ENCODE assay signal across 8 cellular contexts in genomic region chr17:37642706-37643105, GRCh38. TPM values are rescaled to one million over a fixed set of nuclear protein-coding genes. Genes with fewer than 3 reads are reported as not detected.
DNase-seq lines count a peak whose midpoint lies in the region; ATAC-seq and TF ChIP-seq lines count a peak whose summit lies in the region.

No MANE protein-coding gene starts in this region.

- peaks cover 38% of the 10 kb centered on the region for H3K36me3 ChIP-seq in lower lobe of right lung
- peaks cover 0 to 24% (median 14%) of the 10 kb centered on the region in 3 donors for H3K36me3 ChIP-seq in tibial artery

- H3K4me1 ChIP-seq in lower lobe of right lung (peaks cover 27% of the 10 kb centered on the region), tibial artery (peaks cover 0 to 43% (median 15%) of the 10 kb centered on the region in 4 donors)

- H3K4me3 ChIP-seq in choroid plexus epithelial cell (ENCODE audit: low read depth, low read length) (peak overlapping the region; percentile 77), lower lobe of right lung (peak overlapping the region; percentile 77), tibial artery (peak overlapping the region; percentile 72 to 84)

- H3K27ac ChIP-seq in lower lobe of right lung (peak overlapping the region; percentile 86), tibial artery (peak overlapping the region; percentile 86 to 87)

- ATAC-seq in lower lobe of right lung (peak; percentile 49 to 56), HG02678 (IDR thresholded peaks at IDR 0.05; ENCODE audit: unreplicated experiment) (no peak)

- H3K9me3 ChIP-seq in lower lobe of right lung (no peaks in the 10 kb centered on the region), tibial artery (no peaks in the 10 kb centered on the region)

- TF ChIP-seq CTCF in choroid plexus epithelial cell (conservative IDR thresholded peaks at IDR 0.05; ENCODE audit: low read depth, low read length), result no peak
- TF ChIP-seq CTCF in lower lobe of right lung (IDR thresholded peaks at IDR 0.05), result no peak
- TF ChIP-seq CTCF in tibial artery (IDR thresholded peaks at IDR 0.05), result no peak

- intact Hi-C loops in lower lobe of right lung (cut with DNase I), result no loop called here
- intact Hi-C loops in tibial artery (cut with DNase I; ENCODE audit: low total_unique reads), result no loop called here

- no peaks in the 10 kb centered on the region for H3K27me3 ChIP-seq in lower lobe of right lung (ENCODE audit: low read depth)
- H3K27me3 ChIP-seq in tibial artery, result peaks cover 0 to under 1% of the 10 kb centered on the region in 2 donors

- DNase-seq in DMS53 (lab: John Stamatoyannopoulos, UW) (peak; percentile 23), DMS53 treated with DMSO at 0.1 percent for 48 hours (lab: John Stamatoyannopoulos, UW; ENCODE audit: unreplicated experiment) (no peak), NCI-H2227 treated with DMSO at 0.1 percent for 48 hours (lab: John Stamatoyannopoulos, UW) (peak; percentile 36), choroid plexus epithelial cell (ENCODE audit: low read depth) (peak; percentile 61), lower lobe of right lung (no peak), tibial artery (no peak), foreskin melanocyte (no peak)

RNA-seq across cellular contexts. Expression of gene DDX52, which starts 0.5 kb away (rescaled TPM):
- total RNA-seq in lower lobe of right lung, result 20.3 TPM

RNA-seq across cellular contexts. Expression of gene SYNRG, which starts 33.5 kb away (rescaled TPM):
- total RNA-seq in lower lobe of right lung, result 39.7 TPM

Comparison
In these comparisons a context has a peak if more than half of its experiments do, and no peak if none do; other contexts are left out.
1. DNase-seq: peak in DMS53 (single experiment), NCI-H2227 treated with DMSO at 0.1 percent for 48 hours (single experiment) and choroid plexus epithelial cell (single experiment); none in DMS53 treated with DMSO at 0.1 percent for 48 hours (single experiment), lower lobe of right lung (single experiment), tibial artery (0 of 2) and foreskin melanocyte (single experiment).
2. Peak in every context shown above with its lines, with median percentiles within 50 percentile points of each other: H3K4me3 ChIP-seq.